Comparison of ENCODE assay signal across 1 cellular context in genomic region chr10:73501651-73502050, GRCh38.
TF ChIP-seq lines count a peak whose summit lies in the region.

No MANE protein-coding gene starts in this region.

TF ChIP-seq in K562, 482 proteins besides CTCF, POLR2A, EP300 and RAD21 (continued from another document and continues in another):
- TF ChIP-seq, protein P1, sequence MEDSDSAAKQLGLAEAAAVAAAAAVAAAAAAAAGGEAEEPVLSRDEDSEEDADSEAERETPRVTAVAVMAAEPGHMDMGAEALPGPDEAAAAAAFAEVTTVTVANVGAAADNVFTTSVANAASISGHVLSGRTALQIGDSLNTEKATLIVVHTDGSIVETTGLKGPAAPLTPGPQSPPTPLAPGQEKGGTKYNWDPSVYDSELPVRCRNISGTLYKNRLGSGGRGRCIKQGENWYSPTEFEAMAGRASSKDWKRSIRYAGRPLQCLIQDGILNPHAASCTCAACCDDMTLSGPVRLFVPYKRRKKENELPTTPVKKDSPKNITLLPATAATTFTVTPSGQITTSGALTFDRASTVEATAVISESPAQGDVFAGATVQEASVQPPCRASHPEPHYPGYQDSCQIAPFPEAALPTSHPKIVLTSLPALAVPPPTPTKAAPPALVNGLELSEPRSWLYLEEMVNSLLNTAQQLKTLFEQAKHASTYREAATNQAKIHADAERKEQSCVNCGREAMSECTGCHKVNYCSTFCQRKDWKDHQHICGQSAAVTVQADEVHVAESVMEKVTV (CRISPR knock-in tag; IDR thresholded peaks at IDR 0.05) = no peak
- TF ChIP-seq ZBTB5 (IDR thresholded peaks at IDR 0.05) (no peak), ZNF212 (CRISPR knock-in tag; IDR thresholded peaks at IDR 0.05) (no peak), JUND (IDR thresholded peaks at IDR 0.05; ENCODE audit: borderline replicate concordance, low read depth, low read length) (peak; percentile 32; the same call in 1 of the 2 replicates), JUND (tag; IDR thresholded peaks at IDR 0.05; ENCODE audit: borderline replicate concordance, low read depth, low read length) (peak; percentile 65; the same call in 1 of the 3 replicates), SMARCA4 (IDR thresholded peaks at IDR 0.05) (peak; percentile 34; the same call in 1 of the 2 replicates), CREB3 (tag; conservative IDR thresholded peaks at IDR 0.05; ENCODE audit: low read depth) (no peak), TARDBP (IDR thresholded peaks at IDR 0.05) (no peak), TOE1 (IDR thresholded peaks at IDR 0.05; ENCODE audit: borderline replicate concordance) (no peak), TOE1 (CRISPR knock-in tag; IDR thresholded peaks at IDR 0.05; ENCODE audit: borderline replicate concordance, low read depth) (no peak), CREB1 (IDR thresholded peaks at IDR 0.05) (no peak), CREB1 (CRISPR knock-in tag; IDR thresholded peaks at IDR 0.05) (no peak), ZNF699 (CRISPR knock-in tag; IDR thresholded peaks at IDR 0.05; ENCODE audit: insufficient replicate concordance) (no peak), SLC30A9 (CRISPR knock-in tag; IDR thresholded peaks at IDR 0.05) (no peak), BRD4 (IDR thresholded peaks at IDR 0.05) (no peak), ARID1B (IDR thresholded peaks at IDR 0.05) (peak; percentile 55; the same call in 1 of the 2 replicates), ZNF707 (CRISPR knock-in tag; conservative IDR thresholded peaks at IDR 0.05) (no peak), RUNX1 (IDR thresholded peaks at IDR 0.05; ENCODE audit: low read depth) (no peak), ZNF133 (CRISPR knock-in tag; IDR thresholded peaks at IDR 0.05) (no peak), KDM4B (IDR thresholded peaks at IDR 0.05; ENCODE audit: borderline replicate concordance in 2 of 2, low read depth in 1 of 2) (no peak), ZNF318 (IDR thresholded peaks at IDR 0.05; ENCODE audit: borderline replicate concordance in 1 of 2, low read depth in 1 of 2) (peak in 1 of 2 experiments; percentile 73; a peak in 1 of 4 replicates), ZNF445 (CRISPR knock-in tag; IDR thresholded peaks at IDR 0.05; ENCODE audit: low read depth) (no peak), XRCC4 (IDR thresholded peaks at IDR 0.05; ENCODE audit: extremely low read depth, insufficient read depth, insufficient read length) (no peak), MBD2 (IDR thresholded peaks at IDR 0.05; ENCODE audit: borderline replicate concordance, low read depth) (no peak), E2F6 (IDR thresholded peaks at IDR 0.05; ENCODE audit: borderline replicate concordance in 1 of 2, extremely low read depth in 1 of 2, insufficient read depth in 1 of 2, insufficient read length in 1 of 2, low read depth in 1 of 2, low read length in 1 of 2, poor library complexity in 1 of 2, severe bottlenecking in 1 of 2) (no peak), GABPB1 (CRISPR knock-in tag; IDR thresholded peaks at IDR 0.05) (no peak), FOSL1 (tag; conservative IDR thresholded peaks at IDR 0.05) (peak; percentile 79), DPF2 (IDR thresholded peaks at IDR 0.05) (peak; percentile 48; the same call in 1 of the 2 replicates), RFX5 (IDR thresholded peaks at IDR 0.05; ENCODE audit: low read depth, low read length) (no peak), RBBP5 (IDR thresholded peaks at IDR 0.05; ENCODE audit: borderline replicate concordance, insufficient read depth, low read length, poor library complexity, severe bottlenecking) (no peak), MAFG (tag; conservative IDR thresholded peaks at IDR 0.05) (no peak), HNRNPH1 (optimal IDR thresholded peaks at IDR 0.05; ENCODE audit: low read depth, low read length) (no peak), ELF4 (CRISPR knock-in tag; IDR thresholded peaks at IDR 0.05) (no peak), CBX8 (IDR thresholded peaks at IDR 0.05; ENCODE audit: borderline replicate concordance, extremely low read depth, low read depth, low read length, poor library complexity, severe bottlenecking) (no peak)
- TF ChIP-seq, protein P2, sequence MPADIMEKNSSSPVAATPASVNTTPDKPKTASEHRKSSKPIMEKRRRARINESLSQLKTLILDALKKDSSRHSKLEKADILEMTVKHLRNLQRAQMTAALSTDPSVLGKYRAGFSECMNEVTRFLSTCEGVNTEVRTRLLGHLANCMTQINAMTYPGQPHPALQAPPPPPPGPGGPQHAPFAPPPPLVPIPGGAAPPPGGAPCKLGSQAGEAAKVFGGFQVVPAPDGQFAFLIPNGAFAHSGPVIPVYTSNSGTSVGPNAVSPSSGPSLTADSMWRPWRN (IDR thresholded peaks at IDR 0.05; ENCODE audit: low read depth) = no peak
- TF ChIP-seq, protein P3, sequence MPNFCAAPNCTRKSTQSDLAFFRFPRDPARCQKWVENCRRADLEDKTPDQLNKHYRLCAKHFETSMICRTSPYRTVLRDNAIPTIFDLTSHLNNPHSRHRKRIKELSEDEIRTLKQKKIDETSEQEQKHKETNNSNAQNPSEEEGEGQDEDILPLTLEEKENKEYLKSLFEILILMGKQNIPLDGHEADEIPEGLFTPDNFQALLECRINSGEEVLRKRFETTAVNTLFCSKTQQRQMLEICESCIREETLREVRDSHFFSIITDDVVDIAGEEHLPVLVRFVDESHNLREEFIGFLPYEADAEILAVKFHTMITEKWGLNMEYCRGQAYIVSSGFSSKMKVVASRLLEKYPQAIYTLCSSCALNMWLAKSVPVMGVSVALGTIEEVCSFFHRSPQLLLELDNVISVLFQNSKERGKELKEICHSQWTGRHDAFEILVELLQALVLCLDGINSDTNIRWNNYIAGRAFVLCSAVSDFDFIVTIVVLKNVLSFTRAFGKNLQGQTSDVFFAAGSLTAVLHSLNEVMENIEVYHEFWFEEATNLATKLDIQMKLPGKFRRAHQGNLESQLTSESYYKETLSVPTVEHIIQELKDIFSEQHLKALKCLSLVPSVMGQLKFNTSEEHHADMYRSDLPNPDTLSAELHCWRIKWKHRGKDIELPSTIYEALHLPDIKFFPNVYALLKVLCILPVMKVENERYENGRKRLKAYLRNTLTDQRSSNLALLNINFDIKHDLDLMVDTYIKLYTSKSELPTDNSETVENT (CRISPR knock-in tag; IDR thresholded peaks at IDR 0.05) = no peak
- TF ChIP-seq, protein P4, sequence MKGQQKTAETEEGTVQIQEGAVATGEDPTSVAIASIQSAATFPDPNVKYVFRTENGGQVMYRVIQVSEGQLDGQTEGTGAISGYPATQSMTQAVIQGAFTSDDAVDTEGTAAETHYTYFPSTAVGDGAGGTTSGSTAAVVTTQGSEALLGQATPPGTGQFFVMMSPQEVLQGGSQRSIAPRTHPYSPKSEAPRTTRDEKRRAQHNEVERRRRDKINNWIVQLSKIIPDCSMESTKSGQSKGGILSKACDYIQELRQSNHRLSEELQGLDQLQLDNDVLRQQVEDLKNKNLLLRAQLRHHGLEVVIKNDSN (CRISPR knock-in tag; IDR thresholded peaks at IDR 0.05) = no peak
- TF ChIP-seq, protein P5, sequence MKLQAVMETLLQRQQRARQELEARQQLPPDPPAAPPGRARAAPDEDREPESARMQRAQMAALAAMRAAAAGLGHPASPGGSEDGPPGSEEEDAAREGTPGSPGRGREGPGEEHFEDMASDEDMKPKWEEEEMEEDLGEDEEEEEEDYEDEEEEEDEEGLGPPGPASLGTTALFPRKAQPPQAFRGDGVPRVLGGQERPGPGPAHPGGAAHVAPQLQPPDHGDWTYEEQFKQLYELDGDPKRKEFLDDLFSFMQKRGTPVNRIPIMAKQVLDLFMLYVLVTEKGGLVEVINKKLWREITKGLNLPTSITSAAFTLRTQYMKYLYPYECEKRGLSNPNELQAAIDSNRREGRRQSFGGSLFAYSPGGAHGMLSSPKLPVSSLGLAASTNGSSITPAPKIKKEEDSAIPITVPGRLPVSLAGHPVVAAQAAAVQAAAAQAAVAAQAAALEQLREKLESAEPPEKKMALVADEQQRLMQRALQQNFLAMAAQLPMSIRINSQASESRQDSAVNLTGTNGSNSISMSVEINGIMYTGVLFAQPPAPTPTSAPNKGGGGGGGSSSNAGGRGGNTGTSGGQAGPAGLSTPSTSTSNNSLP (IDR thresholded peaks at IDR 0.05; ENCODE audit: borderline replicate concordance, low read depth, low read length) = peak; percentile 22; the same call in 1 of the 2 replicates
- TF ChIP-seq, protein P6, sequence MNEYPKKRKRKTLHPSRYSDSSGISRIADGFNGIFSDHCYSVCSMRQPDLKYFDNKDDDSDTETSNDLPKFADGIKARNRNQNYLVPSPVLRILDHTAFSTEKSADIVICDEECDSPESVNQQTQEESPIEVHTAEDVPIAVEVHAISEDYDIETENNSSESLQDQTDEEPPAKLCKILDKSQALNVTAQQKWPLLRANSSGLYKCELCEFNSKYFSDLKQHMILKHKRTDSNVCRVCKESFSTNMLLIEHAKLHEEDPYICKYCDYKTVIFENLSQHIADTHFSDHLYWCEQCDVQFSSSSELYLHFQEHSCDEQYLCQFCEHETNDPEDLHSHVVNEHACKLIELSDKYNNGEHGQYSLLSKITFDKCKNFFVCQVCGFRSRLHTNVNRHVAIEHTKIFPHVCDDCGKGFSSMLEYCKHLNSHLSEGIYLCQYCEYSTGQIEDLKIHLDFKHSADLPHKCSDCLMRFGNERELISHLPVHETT (CRISPR knock-in tag; conservative IDR thresholded peaks at IDR 0.05 in 1 of 2, IDR thresholded peaks at IDR 0.05 in 1 of 2) = 0 out of 4 replicates have a peak, but pooled peaks of 1 of the 2 experiments have one; percentile 27
